ENCODE assay signal across 24 cellular contexts in the genomic region with DNA sequence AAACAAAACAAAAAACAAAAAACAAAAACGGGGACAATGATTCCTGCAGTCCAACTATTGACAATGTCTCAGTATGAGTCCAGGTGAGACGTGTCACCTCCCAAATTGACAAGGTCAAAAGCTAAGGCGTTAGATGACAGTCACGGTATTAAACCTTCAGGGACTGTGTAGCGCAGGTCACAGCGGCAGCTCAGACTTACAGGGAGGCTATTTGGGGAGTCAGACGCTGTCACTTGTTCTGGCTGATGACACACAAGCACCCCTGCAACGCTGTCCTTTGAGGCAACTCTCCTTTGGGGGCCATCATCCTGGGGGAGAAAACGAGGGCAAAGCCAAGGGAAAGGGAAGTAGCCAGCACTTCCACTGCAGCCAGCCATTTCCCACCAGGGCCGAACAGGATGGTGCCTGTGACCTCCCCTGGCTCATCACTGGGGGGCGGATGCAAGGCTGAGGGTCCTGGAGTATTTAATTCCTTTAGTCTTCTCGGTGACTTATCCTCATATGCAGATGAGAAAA. TPM values are rescaled to one million over a fixed set of nuclear protein-coding genes. Genes with fewer than 3 reads are reported as not detected.
DNase-seq lines count a peak whose midpoint lies in the region; ATAC-seq, FAIRE-seq and TF ChIP-seq lines count a peak whose summit lies in the region.
"Had no signal": no experiment of that assay in that cellular context is flagged by ENCODE, and none has a peak within 500 bp of the region (broad histone marks: within the 10 kb centered on the region; RNA-seq: fewer than 3 reads in every experiment).

No MANE protein-coding gene starts in this region.

- no peak for TF ChIP-seq CTCF in H1 (IDR thresholded peaks at IDR 0.05; ENCODE audit: control extremely low read depth in 1 of 3, insufficient read depth in 1 of 3, low read depth in 1 of 3, low read length in 3 of 3)
- no peak for TF ChIP-seq CTCF in gastrocnemius medialis (IDR thresholded peaks at IDR 0.05 in 4 of 5, conservative IDR thresholded peaks at IDR 0.05 in 1 of 5)

- no peaks in the 10 kb centered on the region for H3K27me3 ChIP-seq in H1 (replicated peaks in 1 of 4; ENCODE audit: control insufficient read depth in 3 of 4, extremely low read depth in 1 of 4, insufficient read depth in 3 of 4, low read length in 3 of 4)
- H3K27me3 ChIP-seq in right cardiac atrium (ENCODE audit: control insufficient read depth, insufficient read depth) = no peaks in the 10 kb centered on the region
- H3K27me3 ChIP-seq in gastrocnemius medialis = no peaks in the 10 kb centered on the region
- H3K27me3 ChIP-seq: BE2C, MG63, SJSA1 had no signal

- no peaks in the 10 kb centered on the region for H3K23me2 ChIP-seq in H1 (ENCODE audit: low read depth, low read length)

- no peak overlapping the region for H3K56ac ChIP-seq in H1 (replicated peaks; ENCODE audit: insufficient read length, low read depth, low read length)

- H3K14ac ChIP-seq in H1 (ENCODE audit: insufficient read length) = no peak overlapping the region

- no peak overlapping the region for H3K4me3 ChIP-seq in H1 (ENCODE audit: extremely low read depth in 1 of 4, insufficient read depth in 2 of 4, low read depth in 3 of 4, low read length in 4 of 4)
- H3K4me3 ChIP-seq in right cardiac atrium (ENCODE audit: low read length) = no peak overlapping the region
- H3K4me3 ChIP-seq in gastrocnemius medialis = no peak overlapping the region
- H3K4me3 ChIP-seq: MG63, SJSA1 had no signal

- no peaks in the 10 kb centered on the region for H4K20me1 ChIP-seq in H1 (replicated peaks in 1 of 2; ENCODE audit: control insufficient read depth in 1 of 2, insufficient read depth in 2 of 2, low read length in 2 of 2)

- POLR2A ChIA-PET in H1 (lab: Charles Lee; ENCODE audit: partially characterized antibody) = no interaction called here

- no peak overlapping the region for H2BK20ac ChIP-seq in H1 (ENCODE audit: low read length)

- no peak overlapping the region for H2AFZ ChIP-seq in H1 (ENCODE audit: low read length)

- no peak for ATAC-seq in right cardiac atrium
- peak in 1 of 2 donors; percentile 31 for ATAC-seq in gastrocnemius medialis
- ATAC-seq in GM21825 (IDR thresholded peaks at IDR 0.05; ENCODE audit: unreplicated experiment) = no peak
- ATAC-seq: PC-3 had no signal

- H4K91ac ChIP-seq in H1 (replicated peaks; ENCODE audit: insufficient read length, low read length) = no peak overlapping the region

- FAIRE-seq in HTR-8/SVneo (lab: Jason Lieb, UNC) = peak; percentile 9
- no peak for FAIRE-seq in H1 (lab: Jason Lieb, UNC)
- FAIRE-seq: GM12892 had no signal

- H3K36me3 ChIP-seq in H1 (ENCODE audit: control insufficient read depth in 2 of 4, insufficient read depth in 4 of 4, low read length in 3 of 4) (no peaks in the 10 kb centered on the region), gastrocnemius medialis (peaks cover 0 to 10% of the 10 kb centered on the region in 2 donors)
- H3K36me3 ChIP-seq: BE2C, MG63, SJSA1 had no signal

- no peaks in the 10 kb centered on the region for H3K79me1 ChIP-seq in H1 (ENCODE audit: low read depth, low read length)

- H3K27ac ChIP-seq in H1 (ENCODE audit: low read depth, low read length) = no peak overlapping the region
- peak overlapping the region; percentile 23 for H3K27ac ChIP-seq in right cardiac atrium (ENCODE audit: low read length)
- peak overlapping the region; percentile 95 to 96 (median 96) for H3K27ac ChIP-seq in gastrocnemius medialis
- H3K27ac ChIP-seq: SJSA1 had no signal

- WGBS in H1 (ENCODE audit: extremely low coverage in 1 of 2, insufficient coverage in 1 of 2, insufficient read length in 1 of 2, insufficient replicate concordance in 2 of 2, low coverage in 1 of 2, low lambda C conversion rate in 2 of 2, missing lambda C conversion rate in 1 of 2), 2 experiments = 85% methylated on average over 12 of the region's 12 CpGs; no CpG with 5 or more reads in 1 of the 2 experiments
- 79% methylated on average over 12 of the region's 12 CpGs for WGBS in right cardiac atrium

- no peak overlapping the region for H2BK12ac ChIP-seq in H1 (ENCODE audit: low read depth, low read length)

- TF ChIP-seq RAD21 in H1 (IDR thresholded peaks at IDR 0.05 in 1 of 2, conservative IDR thresholded peaks at IDR 0.05 in 1 of 2; ENCODE audit: low read depth in 2 of 2, low read length in 2 of 2) = no peak

- no peak for DNase-seq in HTR-8/SVneo (ENCODE audit: insufficient read length, low spot score)
- DNase-seq in H1 (ENCODE audit: low read depth in 1 of 2, low spot score in 2 of 2) = no peak
- no peak for DNase-seq in right cardiac atrium
- DNase-seq in gastrocnemius medialis = no peak
- DNase-seq in Ammon's horn (ENCODE audit: low spot score) = no peak
- DNase-seq in NCI-H146 treated with DMSO at 0.1 percent for 48 hours (lab: John Stamatoyannopoulos, UW; ENCODE audit: unreplicated experiment) = no peak
- DNase-seq: BE2C; Calu3; CD8-positive, alpha-beta memory T cell; DMS79 treated with DMSO at 0.1 percent for 48 hours; GF-D8; H7; KG1; MG63; NCI-H1694; NCI-H2029 treated with DMSO at 0.1 percent for 48 hours; NCI-H446 treated with DMSO at 0.1 percent for 48 hours; NCI-H526; NCI-H82; NK-92 treated with Interleukin-12 subunit alpha and Interleukin-12 subunit beta, amount 100 ng/mL, for 24 hours; PC-3 had no signal

- no peak overlapping the region for H3K23ac ChIP-seq in H1 (ENCODE audit: insufficient read length)

- H3K18ac ChIP-seq in H1 (ENCODE audit: extremely low read depth, low read length) = peak overlapping the region; percentile 19; the same call in 1 of the 2 replicates

- TF ChIP-seq POLR2A in H1 (IDR thresholded peaks at IDR 0.05; ENCODE audit: control extremely low read depth in 1 of 2, low read depth in 2 of 2, low read length in 2 of 2) = no peak
- TF ChIP-seq POLR2A in gastrocnemius medialis (IDR thresholded peaks at IDR 0.05) = no peak

- H2BK120ac ChIP-seq in H1 (replicated peaks; ENCODE audit: low read depth, low read length) = no peak overlapping the region

- no peak overlapping the region for H2BK5ac ChIP-seq in H1 (ENCODE audit: low read depth, low read length)

- peaks cover 0 to 3% (median 0%) of the 10 kb centered on the region in 4 experiments; a peak in 4 of 7 replicates for H3K4me1 ChIP-seq in H1 (replicated peaks in 1 of 4; ENCODE audit: control insufficient read depth in 3 of 4, insufficient read depth in 4 of 4, low read length in 3 of 4)
- H3K4me1 ChIP-seq in right cardiac atrium (ENCODE audit: control insufficient read depth, insufficient read depth, low read length) = peaks cover 1% of the 10 kb centered on the region
- peaks cover 82 to 93% of the 10 kb centered on the region in 2 donors for H3K4me1 ChIP-seq in gastrocnemius medialis
- H3K4me1 ChIP-seq: BE2C had no signal

- peak overlapping the region; percentile 16; the same call in 1 of the 2 replicates for H2AK5ac ChIP-seq in H1 (ENCODE audit: low read depth, low read length)

- no peak overlapping the region for H3K4me2 ChIP-seq in H1 (ENCODE audit: insufficient read depth in 1 of 2, low read depth in 2 of 2, low read length in 2 of 2)

- H3K9ac ChIP-seq in H1 (replicated peaks in 1 of 4; ENCODE audit: extremely low read depth in 1 of 4, low read depth in 3 of 4, low read length in 3 of 4) = no peak overlapping the region

- no peak overlapping the region for H2BK15ac ChIP-seq in H1 (ENCODE audit: low read length)

- TF ChIP-seq EP300 in H1 (IDR thresholded peaks at IDR 0.05; ENCODE audit: borderline replicate concordance in 1 of 2, low read depth in 2 of 2, low read length in 2 of 2) = no peak

- H3K79me2 ChIP-seq in H1 (ENCODE audit: control insufficient read depth in 1 of 2, insufficient read depth in 2 of 2, low read length in 2 of 2) = no peaks in the 10 kb centered on the region

- no peak overlapping the region for H4K8ac ChIP-seq in H1 (ENCODE audit: extremely low read depth, insufficient read depth, low read length)

- in situ Hi-C loops in gastrocnemius medialis (cut with MboI; ENCODE audit: low sequenced_read_pairs in 4 of 4) = no loop called here

- no peaks in the 10 kb centered on the region for H3K9me3 ChIP-seq in H1 (ENCODE audit: insufficient read depth in 2 of 2, low read depth in 1 of 2, low read length in 1 of 2)
- H3K9me3 ChIP-seq in right cardiac atrium (ENCODE audit: control insufficient read depth, low read length) = no peaks in the 10 kb centered on the region
- no peaks in the 10 kb centered on the region for H3K9me3 ChIP-seq in gastrocnemius medialis
- H3K9me3 ChIP-seq: BE2C, MG63, SJSA1 had no signal

- intact Hi-C loops in right cardiac atrium (cut with DNase I) = no loop called here
- intact Hi-C loops in gastrocnemius medialis (cut with DNase I; ENCODE audit: low total_unique reads) = no loop called here

- no peak overlapping the region for H3K4ac ChIP-seq in H1 (replicated peaks; ENCODE audit: insufficient read length, low read depth, low read length)

- CTCF ChIA-PET in H1 (lab: Charles Lee; ENCODE audit: partially characterized antibody) = interaction anchor here (0.8 to 1.4 kb wide), 5 partner anchors 9 to 87 kb away, joined by 3 to 5 read pairs (median 3); no protein-coding TSS in a partner anchor

- no peak overlapping the region for H4K5ac ChIP-seq in H1 (ENCODE audit: insufficient read length, low read depth, low read length)

RNA-seq across cellular contexts. Expression of gene SVIL, which starts 55.3 kb away (rescaled TPM):
- 15.4 and 16.0 TPM in 2 replicates for total RNA-seq in H1 (2021; fragmentation: NEBNext Ultra II Directional; extraction: Animal tissue kit (Norgen Biotek cat#: 25700))
- polyA plus RNA-seq in H1 (2011; rRNA removed) = 4.3 and 4.7 TPM in 2 replicates
- 5.3 TPM for polyA plus RNA-seq in H1 (2011; cell fraction: cytosol; rRNA removed)
- polyA plus RNA-seq in H1 (2011; cell fraction: nucleus; rRNA removed) = 18.4 TPM
- 11.8 to 19.5 TPM (median 12.7 TPM) in 4 replicates for polyA plus RNA-seq in H1 (2012, experiment 1 of 2)
- polyA plus RNA-seq in H1 (2012, experiment 2 of 2) = 0.76 TPM
- 14.1 TPM for polyA plus RNA-seq in H1 (2013, experiment 1 of 2)
- polyA plus RNA-seq in H1 (2013, experiment 2 of 2) = 13.6 TPM
- 12.4 and 14.0 TPM in 2 replicates for polyA minus RNA-seq in H1 (2011; rRNA and poly(A)+ RNA removed)
- 14.7 TPM for polyA minus RNA-seq in H1 (2011; cell fraction: cytosol; rRNA and poly(A)+ RNA removed)
- polyA minus RNA-seq in H1 (2011; cell fraction: nucleus; rRNA and poly(A)+ RNA removed) = 18.8 TPM
- total RNA-seq in right cardiac atrium = 100 to 1,000 TPM; 254 to 374 (median 287) TPM
- polyA plus RNA-seq in right cardiac atrium = 106 TPM
- total RNA-seq in gastrocnemius medialis = 1,000 to 10,000 TPM; 1,040 to 1,354 (median 1,121) TPM

Comparison
In these comparisons a context has a peak if more than half of its experiments do, and no peak if none do; other contexts are left out.
1. RNA of gene SVIL, which starts 55.3 kb away (total RNA-seq): 1,040 to 1,354 TPM in gastrocnemius medialis and 254 to 374 TPM in right cardiac atrium; 15.4 to 16.0 TPM in H1; every median in the first group is over 10 times any median in the second.